ENCODE assay signal across 1 cellular context in the genomic region with DNA sequence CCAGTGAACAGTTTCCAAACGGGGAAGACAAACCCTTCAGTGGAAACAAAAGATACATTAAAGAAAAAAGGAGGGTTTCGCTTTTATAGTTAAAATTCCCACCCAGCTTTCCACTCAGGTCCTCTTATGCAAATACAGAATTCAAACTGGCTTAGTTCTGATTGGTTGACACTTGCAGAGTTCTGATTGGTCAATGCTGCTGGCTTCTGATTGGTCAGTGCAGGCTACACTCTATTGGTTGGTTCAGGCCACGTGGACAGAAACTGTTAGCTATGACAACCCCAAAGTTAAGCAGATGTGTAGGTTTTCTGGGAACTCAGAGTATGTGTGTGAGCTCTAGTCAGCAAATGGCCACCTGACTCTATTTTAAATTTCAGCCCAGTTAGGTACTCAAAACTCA.
TF ChIP-seq lines count a peak whose summit lies in the region.

No MANE protein-coding gene starts in this region.

TF ChIP-seq in K562, 482 proteins besides CTCF, POLR2A, EP300 and RAD21 (continued from another document):
- TF ChIP-seq, protein P1, sequence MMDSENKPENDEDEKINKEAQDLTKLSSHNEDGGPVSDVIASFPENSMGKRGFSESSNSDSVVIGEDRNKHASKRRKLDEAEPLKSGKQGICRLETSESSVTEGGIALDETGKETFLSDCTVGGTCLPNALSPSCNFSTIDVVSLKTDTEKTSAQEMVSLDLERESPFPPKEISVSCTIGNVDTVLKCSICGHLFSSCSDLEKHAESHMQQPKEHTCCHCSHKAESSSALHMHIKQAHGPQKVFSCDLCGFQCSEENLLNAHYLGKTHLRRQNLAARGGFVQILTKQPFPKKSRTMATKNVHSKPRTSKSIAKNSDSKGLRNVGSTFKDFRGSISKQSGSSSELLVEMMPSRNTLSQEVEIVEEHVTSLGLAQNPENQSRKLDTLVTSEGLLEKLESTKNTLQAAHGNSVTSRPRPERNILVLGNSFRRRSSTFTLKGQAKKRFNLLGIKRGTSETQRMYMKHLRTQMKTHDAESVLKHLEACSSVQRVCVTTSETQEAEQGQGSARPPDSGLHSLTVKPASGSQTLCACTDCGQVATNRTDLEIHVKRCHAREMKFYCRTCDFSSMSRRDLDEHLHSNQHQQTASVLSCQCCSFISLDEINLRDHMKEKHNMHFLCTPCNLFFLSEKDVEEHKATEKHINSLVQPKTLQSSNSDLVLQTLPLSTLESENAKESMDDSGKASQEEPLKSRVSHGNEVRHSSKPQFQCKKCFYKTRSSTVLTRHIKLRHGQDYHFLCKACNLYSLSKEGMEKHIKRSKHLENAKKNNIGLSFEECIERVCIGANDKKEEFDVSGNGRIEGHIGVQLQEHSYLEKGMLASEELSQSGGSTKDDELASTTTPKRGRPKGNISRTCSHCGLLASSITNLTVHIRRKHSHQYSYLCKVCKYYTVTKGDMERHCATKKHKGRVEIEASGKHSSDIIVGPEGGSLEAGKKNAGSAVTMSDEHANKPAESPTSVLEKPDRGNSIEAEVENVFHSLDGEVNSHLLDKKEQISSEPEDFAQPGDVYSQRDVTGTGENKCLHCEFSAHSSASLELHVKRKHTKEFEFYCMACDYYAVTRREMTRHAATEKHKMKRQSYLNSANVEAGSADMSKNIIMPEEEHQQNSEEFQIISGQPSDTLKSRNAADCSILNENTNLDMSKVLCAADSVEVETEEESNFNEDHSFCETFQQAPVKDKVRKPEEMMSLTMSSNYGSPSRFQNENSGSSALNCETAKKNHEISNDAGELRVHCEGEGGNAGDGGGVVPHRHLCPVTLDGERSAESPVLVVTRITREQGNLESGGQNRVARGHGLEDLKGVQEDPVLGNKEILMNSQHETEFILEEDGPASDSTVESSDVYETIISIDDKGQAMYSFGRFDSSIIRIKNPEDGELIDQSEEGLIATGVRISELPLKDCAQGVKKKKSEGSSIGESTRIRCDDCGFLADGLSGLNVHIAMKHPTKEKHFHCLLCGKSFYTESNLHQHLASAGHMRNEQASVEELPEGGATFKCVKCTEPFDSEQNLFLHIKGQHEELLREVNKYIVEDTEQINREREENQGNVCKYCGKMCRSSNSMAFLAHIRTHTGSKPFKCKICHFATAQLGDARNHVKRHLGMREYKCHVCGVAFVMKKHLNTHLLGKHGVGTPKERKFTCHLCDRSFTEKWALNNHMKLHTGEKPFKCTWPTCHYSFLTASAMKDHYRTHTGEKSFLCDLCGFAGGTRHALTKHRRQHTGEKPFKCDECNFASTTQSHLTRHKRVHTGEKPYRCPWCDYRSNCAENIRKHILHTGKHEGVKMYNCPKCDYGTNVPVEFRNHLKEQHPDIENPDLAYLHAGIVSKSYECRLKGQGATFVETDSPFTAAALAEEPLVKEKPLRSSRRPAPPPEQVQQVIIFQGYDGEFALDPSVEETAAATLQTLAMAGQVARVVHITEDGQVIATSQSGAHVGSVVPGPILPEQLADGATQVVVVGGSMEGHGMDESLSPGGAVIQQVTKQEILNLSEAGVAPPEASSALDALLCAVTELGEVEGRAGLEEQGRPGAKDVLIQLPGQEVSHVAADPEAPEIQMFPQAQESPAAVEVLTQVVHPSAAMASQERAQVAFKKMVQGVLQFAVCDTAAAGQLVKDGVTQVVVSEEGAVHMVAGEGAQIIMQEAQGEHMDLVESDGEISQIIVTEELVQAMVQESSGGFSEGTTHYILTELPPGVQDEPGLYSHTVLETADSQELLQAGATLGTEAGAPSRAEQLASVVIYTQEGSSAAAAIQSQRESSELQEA (IDR thresholded peaks at IDR 0.05; ENCODE audit: low read depth), result no peak
- TF ChIP-seq SP2 (IDR thresholded peaks at IDR 0.05; ENCODE audit: extremely low read depth, low read depth, low read length, poor library complexity, severe bottlenecking) (no peak), POU5F1 (IDR thresholded peaks at IDR 0.05; ENCODE audit: borderline replicate concordance, low read depth, low read length, partially characterized antibody) (no peak), MEF2A (IDR thresholded peaks at IDR 0.05; ENCODE audit: control insufficient read depth, low read depth, low read length) (no peak), ELF4 (CRISPR knock-in tag; IDR thresholded peaks at IDR 0.05) (no peak), TAF7 (tag; IDR thresholded peaks at IDR 0.05) (no peak), MYC (IDR thresholded peaks at IDR 0.05; ENCODE audit: low read depth, low read length) (no peak), MYC (CRISPR knock-in tag; IDR thresholded peaks at IDR 0.05; ENCODE audit: borderline replicate concordance, low read depth) (no peak), TARDBP (IDR thresholded peaks at IDR 0.05) (no peak), ELF2 (CRISPR knock-in tag; IDR thresholded peaks at IDR 0.05) (no peak), PHB (CRISPR knock-in tag; IDR thresholded peaks at IDR 0.05) (no peak), KAT2B (IDR thresholded peaks at IDR 0.05; ENCODE audit: low read depth, low read length) (no peak), GATA2 (CRISPR knock-in tag; IDR thresholded peaks at IDR 0.05) (no peak), ZNF263 (CRISPR knock-in tag; IDR thresholded peaks at IDR 0.05; ENCODE audit: borderline replicate concordance) (no peak), ZNF668 (CRISPR knock-in tag; IDR thresholded peaks at IDR 0.05) (no peak), ZNF316 (IDR thresholded peaks at IDR 0.05) (no peak), KHSRP (IDR thresholded peaks at IDR 0.05) (no peak), HLTF (IDR thresholded peaks at IDR 0.05) (no peak), PTTG1 (tag; IDR thresholded peaks at IDR 0.05; ENCODE audit: low read depth) (no peak), RFX1 (IDR thresholded peaks at IDR 0.05) (no peak)
- TF ChIP-seq, protein P2, sequence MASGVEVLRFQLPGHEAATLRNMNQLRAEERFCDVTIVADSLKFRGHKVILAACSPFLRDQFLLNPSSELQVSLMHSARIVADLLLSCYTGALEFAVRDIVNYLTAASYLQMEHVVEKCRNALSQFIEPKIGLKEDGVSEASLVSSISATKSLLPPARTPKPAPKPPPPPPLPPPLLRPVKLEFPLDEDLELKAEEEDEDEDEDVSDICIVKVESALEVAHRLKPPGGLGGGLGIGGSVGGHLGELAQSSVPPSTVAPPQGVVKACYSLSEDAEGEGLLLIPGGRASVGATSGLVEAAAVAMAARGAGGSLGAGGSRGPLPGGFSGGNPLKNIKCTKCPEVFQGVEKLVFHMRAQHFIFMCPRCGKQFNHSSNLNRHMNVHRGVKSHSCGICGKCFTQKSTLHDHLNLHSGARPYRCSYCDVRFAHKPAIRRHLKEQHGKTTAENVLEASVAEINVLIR (CRISPR knock-in tag; IDR thresholded peaks at IDR 0.05), result no peak
- TF ChIP-seq, protein P3, sequence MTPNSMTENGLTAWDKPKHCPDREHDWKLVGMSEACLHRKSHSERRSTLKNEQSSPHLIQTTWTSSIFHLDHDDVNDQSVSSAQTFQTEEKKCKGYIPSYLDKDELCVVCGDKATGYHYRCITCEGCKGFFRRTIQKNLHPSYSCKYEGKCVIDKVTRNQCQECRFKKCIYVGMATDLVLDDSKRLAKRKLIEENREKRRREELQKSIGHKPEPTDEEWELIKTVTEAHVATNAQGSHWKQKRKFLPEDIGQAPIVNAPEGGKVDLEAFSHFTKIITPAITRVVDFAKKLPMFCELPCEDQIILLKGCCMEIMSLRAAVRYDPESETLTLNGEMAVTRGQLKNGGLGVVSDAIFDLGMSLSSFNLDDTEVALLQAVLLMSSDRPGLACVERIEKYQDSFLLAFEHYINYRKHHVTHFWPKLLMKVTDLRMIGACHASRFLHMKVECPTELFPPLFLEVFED (CRISPR knock-in tag; conservative IDR thresholded peaks at IDR 0.05), result no peak
- TF ChIP-seq, protein P4, sequence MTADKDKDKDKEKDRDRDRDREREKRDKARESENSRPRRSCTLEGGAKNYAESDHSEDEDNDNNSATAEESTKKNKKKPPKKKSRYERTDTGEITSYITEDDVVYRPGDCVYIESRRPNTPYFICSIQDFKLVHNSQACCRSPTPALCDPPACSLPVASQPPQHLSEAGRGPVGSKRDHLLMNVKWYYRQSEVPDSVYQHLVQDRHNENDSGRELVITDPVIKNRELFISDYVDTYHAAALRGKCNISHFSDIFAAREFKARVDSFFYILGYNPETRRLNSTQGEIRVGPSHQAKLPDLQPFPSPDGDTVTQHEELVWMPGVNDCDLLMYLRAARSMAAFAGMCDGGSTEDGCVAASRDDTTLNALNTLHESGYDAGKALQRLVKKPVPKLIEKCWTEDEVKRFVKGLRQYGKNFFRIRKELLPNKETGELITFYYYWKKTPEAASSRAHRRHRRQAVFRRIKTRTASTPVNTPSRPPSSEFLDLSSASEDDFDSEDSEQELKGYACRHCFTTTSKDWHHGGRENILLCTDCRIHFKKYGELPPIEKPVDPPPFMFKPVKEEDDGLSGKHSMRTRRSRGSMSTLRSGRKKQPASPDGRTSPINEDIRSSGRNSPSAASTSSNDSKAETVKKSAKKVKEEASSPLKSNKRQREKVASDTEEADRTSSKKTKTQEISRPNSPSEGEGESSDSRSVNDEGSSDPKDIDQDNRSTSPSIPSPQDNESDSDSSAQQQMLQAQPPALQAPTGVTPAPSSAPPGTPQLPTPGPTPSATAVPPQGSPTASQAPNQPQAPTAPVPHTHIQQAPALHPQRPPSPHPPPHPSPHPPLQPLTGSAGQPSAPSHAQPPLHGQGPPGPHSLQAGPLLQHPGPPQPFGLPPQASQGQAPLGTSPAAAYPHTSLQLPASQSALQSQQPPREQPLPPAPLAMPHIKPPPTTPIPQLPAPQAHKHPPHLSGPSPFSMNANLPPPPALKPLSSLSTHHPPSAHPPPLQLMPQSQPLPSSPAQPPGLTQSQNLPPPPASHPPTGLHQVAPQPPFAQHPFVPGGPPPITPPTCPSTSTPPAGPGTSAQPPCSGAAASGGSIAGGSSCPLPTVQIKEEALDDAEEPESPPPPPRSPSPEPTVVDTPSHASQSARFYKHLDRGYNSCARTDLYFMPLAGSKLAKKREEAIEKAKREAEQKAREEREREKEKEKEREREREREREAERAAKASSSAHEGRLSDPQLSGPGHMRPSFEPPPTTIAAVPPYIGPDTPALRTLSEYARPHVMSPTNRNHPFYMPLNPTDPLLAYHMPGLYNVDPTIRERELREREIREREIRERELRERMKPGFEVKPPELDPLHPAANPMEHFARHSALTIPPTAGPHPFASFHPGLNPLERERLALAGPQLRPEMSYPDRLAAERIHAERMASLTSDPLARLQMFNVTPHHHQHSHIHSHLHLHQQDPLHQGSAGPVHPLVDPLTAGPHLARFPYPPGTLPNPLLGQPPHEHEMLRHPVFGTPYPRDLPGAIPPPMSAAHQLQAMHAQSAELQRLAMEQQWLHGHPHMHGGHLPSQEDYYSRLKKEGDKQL (CRISPR knock-in tag; IDR thresholded peaks at IDR 0.05; ENCODE audit: borderline replicate concordance), result no peak
- TF ChIP-seq, protein P5, sequence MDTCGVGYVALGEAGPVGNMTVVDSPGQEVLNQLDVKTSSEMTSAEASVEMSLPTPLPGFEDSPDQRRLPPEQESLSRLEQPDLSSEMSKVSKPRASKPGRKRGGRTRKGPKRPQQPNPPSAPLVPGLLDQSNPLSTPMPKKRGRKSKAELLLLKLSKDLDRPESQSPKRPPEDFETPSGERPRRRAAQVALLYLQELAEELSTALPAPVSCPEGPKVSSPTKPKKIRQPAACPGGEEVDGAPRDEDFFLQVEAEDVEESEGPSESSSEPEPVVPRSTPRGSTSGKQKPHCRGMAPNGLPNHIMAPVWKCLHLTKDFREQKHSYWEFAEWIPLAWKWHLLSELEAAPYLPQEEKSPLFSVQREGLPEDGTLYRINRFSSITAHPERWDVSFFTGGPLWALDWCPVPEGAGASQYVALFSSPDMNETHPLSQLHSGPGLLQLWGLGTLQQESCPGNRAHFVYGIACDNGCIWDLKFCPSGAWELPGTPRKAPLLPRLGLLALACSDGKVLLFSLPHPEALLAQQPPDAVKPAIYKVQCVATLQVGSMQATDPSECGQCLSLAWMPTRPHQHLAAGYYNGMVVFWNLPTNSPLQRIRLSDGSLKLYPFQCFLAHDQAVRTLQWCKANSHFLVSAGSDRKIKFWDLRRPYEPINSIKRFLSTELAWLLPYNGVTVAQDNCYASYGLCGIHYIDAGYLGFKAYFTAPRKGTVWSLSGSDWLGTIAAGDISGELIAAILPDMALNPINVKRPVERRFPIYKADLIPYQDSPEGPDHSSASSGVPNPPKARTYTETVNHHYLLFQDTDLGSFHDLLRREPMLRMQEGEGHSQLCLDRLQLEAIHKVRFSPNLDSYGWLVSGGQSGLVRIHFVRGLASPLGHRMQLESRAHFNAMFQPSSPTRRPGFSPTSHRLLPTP (IDR thresholded peaks at IDR 0.05; ENCODE audit: borderline replicate concordance, extremely low read depth, insufficient read length), result no peak
